10 cellular contexts compared by ENCODE assay signal in the genomic region with DNA sequence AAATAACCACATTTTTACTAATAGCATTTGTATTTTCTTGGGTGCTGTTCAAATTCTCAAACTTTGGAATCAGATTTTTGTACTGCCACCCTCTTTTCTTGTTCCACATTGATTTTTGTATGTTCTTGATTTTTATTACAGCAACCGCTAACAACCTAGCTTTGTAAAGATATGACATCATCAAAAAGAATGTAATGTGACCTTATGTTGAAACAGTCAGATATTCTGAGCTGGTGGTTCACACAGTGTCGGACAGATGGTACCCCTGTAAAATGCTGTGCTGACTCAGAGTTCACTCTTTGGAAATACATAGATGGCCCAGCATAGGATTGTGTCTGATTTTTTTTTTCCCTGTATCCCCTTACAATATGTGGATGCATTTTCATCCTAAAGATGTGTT.
DNase-seq lines count a peak whose midpoint lies in the region; ATAC-seq and TF ChIP-seq lines count a peak whose summit lies in the region.
"Had no signal": no experiment of that assay in that cellular context is flagged by ENCODE, and none has a peak within 500 bp of the region (broad histone marks: within the 10 kb centered on the region; RNA-seq: fewer than 3 reads in every experiment).

No MANE protein-coding gene starts in this region.

- H3K4me3 Mint-ChIP-seq in type B pancreatic cell (no peak overlapping the region), GM23338 (no peak overlapping the region)

- peaks cover 36% of the 10 kb centered on the region for H3K4me1 Mint-ChIP-seq in type B pancreatic cell (ENCODE audit: unreplicated experiment)
- H3K4me1 Mint-ChIP-seq in GM23338: peaks cover 59% of the 10 kb centered on the region

- no peaks in the 10 kb centered on the region for H3K9me3 ChIP-seq in cardiac muscle cell (ENCODE audit: low read depth)
- H3K9me3 ChIP-seq: BLaER1 had no signal

- no peaks in the 10 kb centered on the region for H3F3A ChIP-seq in GM23338 (replicated peaks; ENCODE audit: low read depth)

- no peak overlapping the region for H3K4me3 ChIP-seq in cardiac muscle cell
- H3K4me3 ChIP-seq in GM23338: no peak overlapping the region
- H3K4me3 ChIP-seq: BLaER1 had no signal

- peak; percentile 25 to 50 for DNase-seq in NOMO-1 (lab: John Stamatoyannopoulos, UW; ENCODE audit: unreplicated experiment in 2 of 2)
- no peak for DNase-seq in NOMO-1 treated with dmso at 0.1 percent for 144 hours (lab: John Stamatoyannopoulos, UW; ENCODE audit: unreplicated experiment)
- peak; percentile 16 for DNase-seq in SK-MEL-5 (ENCODE audit: low read depth, low spot score)
- DNase-seq in cardiac muscle cell (ENCODE audit: low read depth in 1 of 2, low spot score in 1 of 2): peak in 1 of 2 donors; percentile 90
- DNase-seq in type B pancreatic cell (ENCODE audit: extremely low spot score, unreplicated experiment): no peak
- DNase-seq in GM23338 (ENCODE audit: low spot score): no peak
- DNase-seq in RPMI8226: no peak
- DNase-seq in NCI-H2196 treated with DMSO at 0.1 percent for 48 hours (lab: John Stamatoyannopoulos, UW; ENCODE audit: unreplicated experiment): no peak
- DNase-seq: islet precursor cell had no signal

- H3K27ac Mint-ChIP-seq in type B pancreatic cell (peak overlapping the region; percentile 15), GM23338 (no peak overlapping the region)

- H3K4me2 ChIP-seq in GM23338: no peak overlapping the region
- H3K4me2 ChIP-seq: BLaER1 had no signal

- H3K36me3 Mint-ChIP-seq in type B pancreatic cell: peaks cover 19% of the 10 kb centered on the region
- H3K36me3 Mint-ChIP-seq in GM23338 (ENCODE audit: low read depth): peaks cover 6% of the 10 kb centered on the region; the same call in 2 of the 3 replicates

- H3K9me2 ChIP-seq in GM23338 (ENCODE audit: insufficient read depth): no peaks in the 10 kb centered on the region

- ATAC-seq in GM23338: no peak

- H3K4me1 ChIP-seq in cardiac muscle cell (ENCODE audit: low read depth): peaks cover 61% of the 10 kb centered on the region
- H3K4me1 ChIP-seq in GM23338 (ENCODE audit: insufficient read depth): peaks cover 41% of the 10 kb centered on the region

- TF ChIP-seq CTCF in cardiac muscle cell (IDR thresholded peaks at IDR 0.05; ENCODE audit: low read depth, low read length) (no peak), type B pancreatic cell (conservative IDR thresholded peaks at IDR 0.05) (no peak), GM23338 (conservative IDR thresholded peaks at IDR 0.05; ENCODE audit: low read depth in 2 of 2) (no peak)

- in situ Hi-C loops in SK-MEL-5 (cut with HindIII; ENCODE audit: low pct_unique_long_range_greater_than_20kb, low sequenced_read_pairs): no loop called here

- H3K9me3 Mint-ChIP-seq in type B pancreatic cell: no peaks in the 10 kb centered on the region
- no peaks in the 10 kb centered on the region for H3K9me3 Mint-ChIP-seq in GM23338

- no peaks in the 10 kb centered on the region for H3K27me3 ChIP-seq in cardiac muscle cell
- H3K27me3 ChIP-seq in GM23338 (ENCODE audit: insufficient read depth): no peaks in the 10 kb centered on the region
- H3K27me3 ChIP-seq: BLaER1 had no signal

- H3K36me3 ChIP-seq in cardiac muscle cell: peaks cover 12% of the 10 kb centered on the region
- H3K36me3 ChIP-seq in GM23338 (ENCODE audit: insufficient read depth): no peaks in the 10 kb centered on the region

- H2AFZ ChIP-seq in GM23338: no peak overlapping the region

- peaks cover 33% of the 10 kb centered on the region for H4K20me1 ChIP-seq in GM23338 (replicated peaks; ENCODE audit: insufficient read depth)

- H3K27ac ChIP-seq in cardiac muscle cell (peak overlapping the region; percentile 38), GM23338 (ENCODE audit: low read depth) (no peak overlapping the region)
- H3K27ac ChIP-seq: BLaER1 had no signal

- H3K79me2 ChIP-seq in GM23338 (replicated peaks; ENCODE audit: insufficient read depth): peaks cover 90% of the 10 kb centered on the region

- H3K27me3 Mint-ChIP-seq in type B pancreatic cell (no peaks in the 10 kb centered on the region), GM23338 (ENCODE audit: insufficient read depth, low read depth, poor library complexity) (no peaks in the 10 kb centered on the region)

TF ChIP-seq in GM23338, 12 proteins besides CTCF, POLR2A, EP300 and RAD21 (continues in another document):
- TF ChIP-seq EZH2 (IDR thresholded peaks at IDR 0.05; ENCODE audit: low read depth, unreplicated experiment): no peak
- TF ChIP-seq JUNB (IDR thresholded peaks at IDR 0.05; ENCODE audit: unreplicated experiment): no peak
- TF ChIP-seq, protein P1, sequence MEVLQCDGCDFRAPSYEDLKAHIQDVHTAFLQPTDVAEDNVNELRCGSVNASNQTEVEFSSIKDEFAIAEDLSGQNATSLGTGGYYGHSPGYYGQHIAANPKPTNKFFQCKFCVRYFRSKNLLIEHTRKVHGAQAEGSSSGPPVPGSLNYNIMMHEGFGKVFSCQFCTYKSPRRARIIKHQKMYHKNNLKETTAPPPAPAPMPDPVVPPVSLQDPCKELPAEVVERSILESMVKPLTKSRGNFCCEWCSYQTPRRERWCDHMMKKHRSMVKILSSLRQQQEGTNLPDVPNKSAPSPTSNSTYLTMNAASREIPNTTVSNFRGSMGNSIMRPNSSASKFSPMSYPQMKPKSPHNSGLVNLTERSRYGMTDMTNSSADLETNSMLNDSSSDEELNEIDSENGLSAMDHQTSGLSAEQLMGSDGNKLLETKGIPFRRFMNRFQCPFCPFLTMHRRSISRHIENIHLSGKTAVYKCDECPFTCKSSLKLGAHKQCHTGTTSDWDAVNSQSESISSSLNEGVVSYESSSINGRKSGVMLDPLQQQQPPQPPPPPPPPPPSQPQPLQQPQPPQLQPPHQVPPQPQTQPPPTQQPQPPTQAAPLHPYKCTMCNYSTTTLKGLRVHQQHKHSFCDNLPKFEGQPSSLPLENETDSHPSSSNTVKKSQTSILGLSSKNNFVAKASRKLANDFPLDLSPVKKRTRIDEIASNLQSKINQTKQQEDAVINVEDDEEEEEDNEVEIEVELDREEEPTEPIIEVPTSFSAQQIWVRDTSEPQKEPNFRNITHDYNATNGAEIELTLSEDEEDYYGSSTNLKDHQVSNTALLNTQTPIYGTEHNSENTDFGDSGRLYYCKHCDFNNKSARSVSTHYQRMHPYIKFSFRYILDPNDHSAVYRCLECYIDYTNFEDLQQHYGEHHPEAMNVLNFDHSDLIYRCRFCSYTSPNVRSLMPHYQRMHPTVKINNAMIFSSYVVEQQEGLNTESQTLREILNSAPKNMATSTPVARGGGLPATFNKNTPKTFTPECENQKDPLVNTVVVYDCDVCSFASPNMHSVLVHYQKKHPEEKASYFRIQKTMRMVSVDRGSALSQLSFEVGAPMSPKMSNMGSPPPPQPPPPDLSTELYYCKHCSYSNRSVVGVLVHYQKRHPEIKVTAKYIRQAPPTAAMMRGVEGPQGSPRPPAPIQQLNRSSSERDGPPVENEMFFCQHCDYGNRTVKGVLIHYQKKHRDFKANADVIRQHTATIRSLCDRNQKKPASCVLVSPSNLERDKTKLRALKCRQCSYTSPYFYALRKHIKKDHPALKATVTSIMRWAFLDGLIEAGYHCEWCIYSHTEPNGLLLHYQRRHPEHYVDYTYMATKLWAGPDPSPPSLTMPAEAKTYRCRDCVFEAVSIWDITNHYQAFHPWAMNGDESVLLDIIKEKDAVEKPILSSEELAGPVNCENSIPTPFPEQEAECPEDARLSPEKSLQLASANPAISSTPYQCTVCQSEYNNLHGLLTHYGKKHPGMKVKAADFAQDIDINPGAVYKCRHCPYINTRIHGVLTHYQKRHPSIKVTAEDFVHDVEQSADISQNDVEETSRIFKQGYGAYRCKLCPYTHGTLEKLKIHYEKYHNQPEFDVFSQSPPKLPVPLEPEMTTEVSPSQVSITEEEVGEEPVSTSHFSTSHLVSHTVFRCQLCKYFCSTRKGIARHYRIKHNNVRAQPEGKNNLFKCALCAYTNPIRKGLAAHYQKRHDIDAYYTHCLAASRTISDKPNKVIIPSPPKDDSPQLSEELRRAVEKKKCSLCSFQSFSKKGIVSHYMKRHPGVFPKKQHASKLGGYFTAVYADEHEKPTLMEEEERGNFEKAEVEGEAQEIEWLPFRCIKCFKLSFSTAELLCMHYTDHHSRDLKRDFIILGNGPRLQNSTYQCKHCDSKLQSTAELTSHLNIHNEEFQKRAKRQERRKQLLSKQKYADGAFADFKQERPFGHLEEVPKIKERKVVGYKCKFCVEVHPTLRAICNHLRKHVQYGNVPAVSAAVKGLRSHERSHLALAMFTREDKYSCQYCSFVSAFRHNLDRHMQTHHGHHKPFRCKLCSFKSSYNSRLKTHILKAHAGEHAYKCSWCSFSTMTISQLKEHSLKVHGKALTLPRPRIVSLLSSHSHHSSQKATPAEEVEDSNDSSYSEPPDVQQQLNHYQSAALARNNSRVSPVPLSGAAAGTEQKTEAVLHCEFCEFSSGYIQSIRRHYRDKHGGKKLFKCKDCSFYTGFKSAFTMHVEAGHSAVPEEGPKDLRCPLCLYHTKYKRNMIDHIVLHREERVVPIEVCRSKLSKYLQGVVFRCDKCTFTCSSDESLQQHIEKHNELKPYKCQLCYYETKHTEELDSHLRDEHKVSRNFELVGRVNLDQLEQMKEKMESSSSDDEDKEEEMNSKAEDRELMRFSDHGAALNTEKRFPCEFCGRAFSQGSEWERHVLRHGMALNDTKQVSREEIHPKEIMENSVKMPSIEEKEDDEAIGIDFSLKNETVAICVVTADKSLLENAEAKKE (CRISPR knock-in tag; IDR thresholded peaks at IDR 0.05): no peak
- no peak for TF ChIP-seq STAT1 (IDR thresholded peaks at IDR 0.05; ENCODE audit: unreplicated experiment)
- TF ChIP-seq, protein P2, sequence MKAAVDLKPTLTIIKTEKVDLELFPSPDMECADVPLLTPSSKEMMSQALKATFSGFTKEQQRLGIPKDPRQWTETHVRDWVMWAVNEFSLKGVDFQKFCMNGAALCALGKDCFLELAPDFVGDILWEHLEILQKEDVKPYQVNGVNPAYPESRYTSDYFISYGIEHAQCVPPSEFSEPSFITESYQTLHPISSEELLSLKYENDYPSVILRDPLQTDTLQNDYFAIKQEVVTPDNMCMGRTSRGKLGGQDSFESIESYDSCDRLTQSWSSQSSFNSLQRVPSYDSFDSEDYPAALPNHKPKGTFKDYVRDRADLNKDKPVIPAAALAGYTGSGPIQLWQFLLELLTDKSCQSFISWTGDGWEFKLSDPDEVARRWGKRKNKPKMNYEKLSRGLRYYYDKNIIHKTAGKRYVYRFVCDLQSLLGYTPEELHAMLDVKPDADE (IDR thresholded peaks at IDR 0.05): no peak
- TF ChIP-seq EZH2phosphoT487 (IDR thresholded peaks at IDR 0.05; ENCODE audit: unreplicated experiment): no peak
- no peak for TF ChIP-seq CREB1 (CRISPR knock-in tag; IDR thresholded peaks at IDR 0.05; ENCODE audit: low read depth)
- TF ChIP-seq NANOG (IDR thresholded peaks at IDR 0.05; ENCODE audit: borderline replicate concordance): no peak
- TF ChIP-seq ZNF331 (CRISPR knock-in tag; IDR thresholded peaks at IDR 0.05; ENCODE audit: low read depth): no peak

Comparison
In these comparisons a context has a peak if more than half of its experiments do, and no peak if none do; other contexts are left out.
1. DNase-seq: peak in NOMO-1 (2 of 2) and SK-MEL-5 (single experiment); none in NOMO-1 treated with dmso at 0.1 percent for 144 hours (single experiment), type B pancreatic cell (single experiment), GM23338 (single experiment), RPMI8226 (single experiment) and NCI-H2196 treated with DMSO at 0.1 percent for 48 hours (single experiment).